Comparison of ENCODE assay signal across 10 cellular contexts in genomic region chr12:75812341-75813018, GRCh38.
A peak's percentile ranks its signal among the peaks of the same experiment; 100 is the strongest.
DNase-seq lines count a peak whose midpoint lies in the region; ATAC-seq and TF ChIP-seq lines count a peak whose summit lies in the region.
"Had no signal": no experiment of that assay in that cellular context is flagged by ENCODE, and none has a peak within 500 bp of the region (broad histone marks: within the 10 kb centered on the region; RNA-seq: fewer than 3 reads in every experiment).

No MANE protein-coding gene starts in this region.

- 38 to 57% methylated on average over 9 of the region's 9 CpGs for WGBS in testis, 2 donors

- TF ChIP-seq POLR2A in testis (IDR thresholded peaks at IDR 0.05), result no peak

- no peak overlapping the region for H3K27ac ChIP-seq in testis
- H3K27ac ChIP-seq: esophagus muscularis mucosa had no signal

- H3K27me3 Mint-ChIP-seq in T-helper 17 cell, result peaks cover 7% of the 10 kb centered on the region

- ATAC-seq in T-helper 17 cell, result no peak

- H3K27me3 ChIP-seq in skeletal muscle satellite cell (ENCODE audit: control insufficient read depth, insufficient read depth, low read length) (no peaks in the 10 kb centered on the region), testis (no peaks in the 10 kb centered on the region)
- H3K27me3 ChIP-seq: esophagus muscularis mucosa had no signal

- peak; percentile 86 for DNase-seq in NCI-H2107 treated with DMSO at 0.1 percent for 48 hours (lab: John Stamatoyannopoulos, UW; ENCODE audit: unreplicated experiment)
- no peak for DNase-seq in NCI-H2107 (lab: John Stamatoyannopoulos, UW)
- peak; percentile 15 for DNase-seq in NCI-H1105 (lab: John Stamatoyannopoulos, UW)
- peak; percentile 38 to 42 for DNase-seq in cardiac fibroblast (ENCODE audit: low read depth in 2 of 2)
- no peak for DNase-seq in T-helper 17 cell
- no peak for DNase-seq in kidney glomerular epithelial cell (lab: John Stamatoyannopoulos, UW)
- no peak for DNase-seq in testis
- DNase-seq: NCI-H526 treated with DMSO at 0.1 percent for 48 hours had no signal

- H3K4me3 ChIP-seq in cardiac fibroblast (replicated peaks in 1 of 2; ENCODE audit: low read depth in 2 of 2, low read length in 2 of 2), result no peak overlapping the region
- peak overlapping the region; percentile 31 for H3K4me3 ChIP-seq in skeletal muscle satellite cell (ENCODE audit: low read length)
- no peak overlapping the region for H3K4me3 ChIP-seq in testis
- H3K4me3 ChIP-seq: esophagus muscularis mucosa had no signal

- H3K9ac ChIP-seq in skeletal muscle satellite cell (ENCODE audit: low read depth, low read length), result peak overlapping the region; percentile 26

- H3K4me1 Mint-ChIP-seq in T-helper 17 cell, result peaks cover 17% of the 10 kb centered on the region

- peaks cover 26% of the 10 kb centered on the region for H3K4me1 ChIP-seq in skeletal muscle satellite cell (ENCODE audit: control insufficient read depth, insufficient read depth, low read length)
- H3K4me1 ChIP-seq in testis, result peaks cover 5% of the 10 kb centered on the region

- no peak overlapping the region for H3K4me3 Mint-ChIP-seq in T-helper 17 cell

- no peaks in the 10 kb centered on the region for H3K36me3 Mint-ChIP-seq in T-helper 17 cell (ENCODE audit: low read depth)

- intact Hi-C loops in testis (cut with DNase I; ENCODE audit: low total_unique reads), result no loop called here

- no peak overlapping the region for H3K27ac Mint-ChIP-seq in T-helper 17 cell

- H3K9me3 ChIP-seq in skeletal muscle satellite cell (replicated peaks; ENCODE audit: low read length), result no peaks in the 10 kb centered on the region
- H3K9me3 ChIP-seq in T-helper 17 cell (ENCODE audit: control insufficient read depth, low read length, poor library complexity, severe bottlenecking), result no peaks in the 10 kb centered on the region
- H3K9me3 ChIP-seq in testis, result no peaks in the 10 kb centered on the region
- H3K9me3 ChIP-seq: esophagus muscularis mucosa had no signal

- TF ChIP-seq CTCF in cardiac fibroblast (IDR thresholded peaks at IDR 0.05; ENCODE audit: low read depth, low read length), result no peak
- no peak for TF ChIP-seq CTCF in testis (IDR thresholded peaks at IDR 0.05)

- H3K4me2 ChIP-seq in skeletal muscle satellite cell (ENCODE audit: low read length), result peak overlapping the region; percentile 63

- H3K36me3 ChIP-seq in skeletal muscle satellite cell (ENCODE audit: insufficient read depth, low read length) (no peaks in the 10 kb centered on the region), testis (ENCODE audit: low read depth, missing control alignments) (no peaks in the 10 kb centered on the region)
- H3K36me3 ChIP-seq: esophagus muscularis mucosa had no signal

Comparison
In these comparisons a context has a peak if more than half of its experiments do, and no peak if none do; other contexts are left out.
1. DNase-seq: peak in NCI-H2107 treated with DMSO at 0.1 percent for 48 hours (single experiment), NCI-H1105 (single experiment) and cardiac fibroblast (2 of 2); none in NCI-H2107 (single experiment), T-helper 17 cell (0 of 3), kidney glomerular epithelial cell (single experiment) and testis (single experiment).